ENCODE assay signal across 11 cellular contexts in genomic region chr2:161117506-161117905, GRCh38.
"Had no signal": no experiment of that assay in that cellular context is flagged by ENCODE, and none has a peak within 500 bp of the region (broad histone marks: within the 10 kb centered on the region; RNA-seq: fewer than 3 reads in every experiment).

No MANE protein-coding gene starts in this region.

- H3K36me3 Mint-ChIP-seq: IgD-negative memory B cell had no signal

- FAIRE-seq: H1, H54, HepG2 had no signal

- H3K27me3 Mint-ChIP-seq: IgD-negative memory B cell had no signal

- H3K27ac ChIP-seq: HL-60, KMS-11 had no signal

- ATAC-seq: GM23338, HepG2 had no signal

- H3K27ac Mint-ChIP-seq: GM23338, H9, HFFc6, IgD-negative memory B cell had no signal

- H3K4me3 Mint-ChIP-seq: GM23338, H9, HFFc6, IgD-negative memory B cell had no signal

- H3K9ac ChIP-seq: KMS-11 had no signal

- H3K9me3 Mint-ChIP-seq: GM23338, H9, HFFc6, IgD-negative memory B cell had no signal

- DNase-seq: H9, HCEC 1CT, HFFc6, KBM-7 had no signal

- H3K4me3 ChIP-seq: GM23338 had no signal

- H3K4me2 ChIP-seq: GM23338, KMS-11 had no signal
